1 cellular context compared by ENCODE assay signal in the genomic region with DNA sequence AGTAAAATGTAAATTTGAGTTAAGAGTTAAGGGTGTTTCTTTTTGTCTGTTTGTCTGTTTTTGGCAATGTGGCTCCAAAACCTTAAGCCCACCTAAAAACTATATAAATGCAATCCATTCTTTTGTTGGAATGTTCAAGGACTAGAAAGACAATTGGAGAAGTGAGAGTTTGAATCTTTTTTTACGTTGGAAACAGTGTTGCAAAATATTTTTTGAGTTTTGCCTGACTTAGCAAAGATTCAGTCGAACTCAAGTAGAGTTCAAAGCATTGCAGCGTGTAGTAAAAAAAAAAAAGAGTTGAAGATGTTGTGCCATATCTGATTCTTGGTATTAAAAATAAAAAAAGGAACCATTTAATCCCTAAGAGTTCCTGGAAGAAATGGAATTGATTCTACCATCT.
TF ChIP-seq lines count a peak whose summit lies in the region.

No MANE protein-coding gene starts in this region.

TF ChIP-seq in GM12878, 131 proteins besides CTCF, POLR2A, EP300 and RAD21:
- no peak for TF ChIP-seq RB1 (IDR thresholded peaks at IDR 0.05; ENCODE audit: borderline replicate concordance)
- peak; percentile 84 for TF ChIP-seq ZNF384 (IDR thresholded peaks at IDR 0.05; ENCODE audit: borderline replicate concordance, low read depth, low read length)
- TF ChIP-seq, protein P1, sequence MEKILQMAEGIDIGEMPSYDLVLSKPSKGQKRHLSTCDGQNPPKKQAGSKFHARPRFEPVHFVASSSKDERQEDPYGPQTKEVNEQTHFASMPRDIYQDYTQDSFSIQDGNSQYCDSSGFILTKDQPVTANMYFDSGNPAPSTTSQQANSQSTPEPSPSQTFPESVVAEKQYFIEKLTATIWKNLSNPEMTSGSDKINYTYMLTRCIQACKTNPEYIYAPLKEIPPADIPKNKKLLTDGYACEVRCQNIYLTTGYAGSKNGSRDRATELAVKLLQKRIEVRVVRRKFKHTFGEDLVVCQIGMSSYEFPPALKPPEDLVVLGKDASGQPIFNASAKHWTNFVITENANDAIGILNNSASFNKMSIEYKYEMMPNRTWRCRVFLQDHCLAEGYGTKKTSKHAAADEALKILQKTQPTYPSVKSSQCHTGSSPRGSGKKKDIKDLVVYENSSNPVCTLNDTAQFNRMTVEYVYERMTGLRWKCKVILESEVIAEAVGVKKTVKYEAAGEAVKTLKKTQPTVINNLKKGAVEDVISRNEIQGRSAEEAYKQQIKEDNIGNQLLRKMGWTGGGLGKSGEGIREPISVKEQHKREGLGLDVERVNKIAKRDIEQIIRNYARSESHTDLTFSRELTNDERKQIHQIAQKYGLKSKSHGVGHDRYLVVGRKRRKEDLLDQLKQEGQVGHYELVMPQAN (conservative IDR thresholded peaks at IDR 0.05): no peak
- TF ChIP-seq ZZZ3 (IDR thresholded peaks at IDR 0.05; ENCODE audit: control insufficient read depth, insufficient read length, low read depth): no peak
